ENCODE assay signal across 11 cellular contexts in genomic region chr3:49690856-49691255, GRCh38. TPM values are rescaled to one million over a fixed set of nuclear protein-coding genes. Genes with fewer than 3 reads are reported as not detected.
A peak's percentile ranks its signal among the peaks of the same experiment; 100 is the strongest.
DNase-seq lines count a peak whose midpoint lies in the region; ATAC-seq and TF ChIP-seq lines count a peak whose summit lies in the region.
"Not testable (repeated sequence)": the region's sequence is repeated elsewhere in the genome, so short reads cannot be mapped to it uniquely, and the experiment has no call there.
"Had no signal": no experiment of that assay in that cellular context is flagged by ENCODE, and none has a peak within 500 bp of the region (broad histone marks: within the 10 kb centered on the region; RNA-seq: fewer than 3 reads in every experiment).

No MANE protein-coding gene starts in this region.

- H3K27me3 ChIP-seq in CD4-positive, alpha-beta memory T cell (ENCODE audit: insufficient read depth, low read length); hepatocyte; neural cell (ENCODE audit: insufficient read depth, low read depth, low read length): not testable (repeated sequence)

- H3K4me2 ChIP-seq in hepatocyte, result peak overlapping the region; percentile 93
- H3K4me2 ChIP-seq in neural cell (ENCODE audit: low read length), result not testable (repeated sequence)

- H3K27me3 Mint-ChIP-seq in CD4-positive, alpha-beta memory T cell; IgD-negative memory B cell; T-helper 17 cell; activated T-cell treated with anti-CD3 and anti-CD28 coated beads, Interleukin-2, amount 50 U/mL, for 72 hours (ENCODE audit: low read depth); stimulated activated naive CD8-positive, alpha-beta T cell treated with anti-CD3 and anti-CD28 coated beads, Interleukin-15, Interleukin-2, amounts not matched to agents 100 ng/mL and 50 ng/mL, for 24 hours: not testable (repeated sequence)
- H3K27me3 Mint-ChIP-seq in brain, result peaks cover 33% of the 10 kb centered on the region

- intact Hi-C loops in CD4-positive, alpha-beta memory T cell (cut with micrococcal nuclease), result not testable (repeated sequence)

- H3K27ac ChIP-seq in CD4-positive, alpha-beta memory T cell (ENCODE audit: low read depth, low read length); hepatocyte; neural cell (ENCODE audit: low read length): not testable (repeated sequence)

- peaks cover 45% of the 10 kb centered on the region for H3K79me2 ChIP-seq in hepatocyte
- H3K79me2 ChIP-seq in neural cell (replicated peaks; ENCODE audit: insufficient read depth, low read length), result not testable (repeated sequence)

- H3K9me3 Mint-ChIP-seq in CD4-positive, alpha-beta memory T cell; IgD-negative memory B cell; activated T-cell treated with anti-CD3 and anti-CD28 coated beads, Interleukin-2, amount 50 U/mL, for 72 hours; brain; stimulated activated naive CD8-positive, alpha-beta T cell treated with anti-CD3 and anti-CD28 coated beads, Interleukin-15, Interleukin-2, amounts not matched to agents 100 ng/mL and 50 ng/mL, for 24 hours: not testable (repeated sequence)

- not testable (repeated sequence) for TF ChIP-seq CTCF in brain (conservative IDR thresholded peaks at IDR 0.05); hepatocyte (IDR thresholded peaks at IDR 0.05; ENCODE audit: poor library complexity); neural cell (IDR thresholded peaks at IDR 0.05; ENCODE audit: poor library complexity, severe bottlenecking)

- not testable (repeated sequence) for H4K20me1 ChIP-seq in hepatocyte (ENCODE audit: insufficient read depth, poor library complexity, severe bottlenecking); neural cell (ENCODE audit: insufficient read depth)

- H3K4me3 ChIP-seq in CD4-positive, alpha-beta memory T cell (ENCODE audit: low read length in 2 of 2); hepatocyte: not testable (repeated sequence)
- peak overlapping the region; percentile 86 for H3K4me3 ChIP-seq in neural cell (ENCODE audit: low read length)

- H3K4me3 Mint-ChIP-seq in CD4-positive, alpha-beta memory T cell, result peak overlapping the region; percentile 90 to 99 (median 96)
- H3K4me3 Mint-ChIP-seq in IgD-negative memory B cell (peak overlapping the region; percentile 1 to 99 (median 70)), T-helper 17 cell (peak overlapping the region; percentile 98), brain (peak overlapping the region; percentile 96 to 99 (median 98))
- H3K4me3 Mint-ChIP-seq in activated T-cell treated with anti-CD3 and anti-CD28 coated beads, Interleukin-2, amount 50 U/mL, for 72 hours, result peak overlapping the region; percentile 98 to 99
- peak overlapping the region; percentile 96 for H3K4me3 Mint-ChIP-seq in stimulated activated naive CD8-positive, alpha-beta T cell treated with anti-CD3 and anti-CD28 coated beads, Interleukin-15, Interleukin-2, amounts not matched to agents 100 ng/mL and 50 ng/mL, for 24 hours

- POLR2A ChIA-PET in CD4-positive, alpha-beta memory T cell (lab: Charles Lee; ENCODE audit: partially characterized antibody), result not testable (repeated sequence)

- not testable (repeated sequence) for TF ChIP-seq EP300 in neural cell (conservative IDR thresholded peaks at IDR 0.05; ENCODE audit: poor library complexity, severe bottlenecking)

- 92% methylated on average over 3 of the region's 3 CpGs for WGBS in hepatocyte (ENCODE audit: low lambda C conversion rate, missing lambda C conversion rate)

- not testable (repeated sequence) for H3F3A ChIP-seq in neural cell (ENCODE audit: insufficient read depth, low read length, poor library complexity, severe bottlenecking)

- not testable (repeated sequence) for H3K36me3 Mint-ChIP-seq in CD4-positive, alpha-beta memory T cell; IgD-negative memory B cell; T-helper 17 cell (ENCODE audit: low read depth); activated T-cell treated with anti-CD3 and anti-CD28 coated beads, Interleukin-2, amount 50 U/mL, for 72 hours (ENCODE audit: insufficient read depth in 2 of 2); brain; stimulated activated naive CD8-positive, alpha-beta T cell treated with anti-CD3 and anti-CD28 coated beads, Interleukin-15, Interleukin-2, amounts not matched to agents 100 ng/mL and 50 ng/mL, for 24 hours (ENCODE audit: low read depth)

- not testable (repeated sequence) for H3K36me3 ChIP-seq in CD4-positive, alpha-beta memory T cell (ENCODE audit: insufficient read depth, low read length); hepatocyte (replicated peaks; ENCODE audit: insufficient read depth, low read depth); neural cell (ENCODE audit: insufficient read depth, low read length)

- not testable (repeated sequence) for H2AFZ ChIP-seq in hepatocyte; neural cell (ENCODE audit: low read depth, low read length)

- peaks cover 16 to 52% (median 35%) of the 10 kb centered on the region in 4 donors for H3K4me1 Mint-ChIP-seq in CD4-positive, alpha-beta memory T cell
- H3K4me1 Mint-ChIP-seq in IgD-negative memory B cell, result peaks cover 12 to 22% (median 17%) of the 10 kb centered on the region in 3 donors
- peaks cover 24% of the 10 kb centered on the region for H3K4me1 Mint-ChIP-seq in T-helper 17 cell
- H3K4me1 Mint-ChIP-seq in activated T-cell treated with anti-CD3 and anti-CD28 coated beads, Interleukin-2, amount 50 U/mL, for 72 hours (ENCODE audit: low read depth), result peaks cover 32% of the 10 kb centered on the region
- peaks cover 48% of the 10 kb centered on the region for H3K4me1 Mint-ChIP-seq in brain
- peaks cover 45% of the 10 kb centered on the region for H3K4me1 Mint-ChIP-seq in stimulated activated naive CD8-positive, alpha-beta T cell treated with anti-CD3 and anti-CD28 coated beads, Interleukin-15, Interleukin-2, amounts not matched to agents 100 ng/mL and 50 ng/mL, for 24 hours (ENCODE audit: low read depth)

- CTCF ChIA-PET in CD4-positive, alpha-beta memory T cell (lab: Charles Lee; ENCODE audit: partially characterized antibody), result not testable (repeated sequence)

- H3K27ac Mint-ChIP-seq in CD4-positive, alpha-beta memory T cell, result peak overlapping the region in 4 of 7 donors; percentile 29 to 96 (median 48)
- H3K27ac Mint-ChIP-seq in IgD-negative memory B cell, result peak overlapping the region in 1 of 3 donors; percentile 96
- H3K27ac Mint-ChIP-seq in T-helper 17 cell; activated T-cell treated with anti-CD3 and anti-CD28 coated beads, Interleukin-2, amount 50 U/mL, for 72 hours: not testable (repeated sequence)
- H3K27ac Mint-ChIP-seq in brain, result peak overlapping the region in 1 of 5 experiments; percentile 99
- peak overlapping the region; percentile 95 for H3K27ac Mint-ChIP-seq in stimulated activated naive CD8-positive, alpha-beta T cell treated with anti-CD3 and anti-CD28 coated beads, Interleukin-15, Interleukin-2, amounts not matched to agents 100 ng/mL and 50 ng/mL, for 24 hours

- not testable (repeated sequence) for ATAC-seq in T-helper 17 cell; activated T-cell treated with anti-CD3 and anti-CD28 coated beads, Interleukin-2, amount 50 U/mL, for 72 hours (replicated peaks in 1 of 2)

- not testable (repeated sequence) for DNase-seq in CD4-positive, alpha-beta memory T cell; T-helper 17 cell; activated T-cell treated with anti-CD3 and anti-CD28 coated beads, Interleukin-2, amount 50 U/mL, for 72 hours; hepatocyte (ENCODE audit: low spot score)

- not testable (repeated sequence) for H3K9ac ChIP-seq in neural cell (ENCODE audit: low read length)

- H3K9me3 ChIP-seq in CD4-positive, alpha-beta memory T cell (ENCODE audit: control insufficient read depth in 1 of 2, low read length in 2 of 2); T-helper 17 cell (ENCODE audit: control insufficient read depth, low read length, poor library complexity, severe bottlenecking); hepatocyte (ENCODE audit: low read depth); neural cell (ENCODE audit: low read length): not testable (repeated sequence)

- not testable (repeated sequence) for H3K9me2 ChIP-seq in hepatocyte (replicated peaks; ENCODE audit: insufficient read depth); neural cell (ENCODE audit: insufficient read depth, low read length)

- TF ChIP-seq RAD21 in neural cell (conservative IDR thresholded peaks at IDR 0.05), result not testable (repeated sequence)

- peaks cover 27% of the 10 kb centered on the region for H3K4me1 ChIP-seq in CD4-positive, alpha-beta memory T cell (ENCODE audit: insufficient read depth, low read length)
- H3K4me1 ChIP-seq in hepatocyte (ENCODE audit: insufficient read depth), result not testable (repeated sequence)

RNA-seq across cellular contexts. Expression of gene RNF123, which starts 1.5 kb away (rescaled TPM):
- total RNA-seq in CD4-positive, alpha-beta memory T cell, result 10 to 100 TPM; 69.7 to 74.7 TPM
- polyA plus RNA-seq in CD4-positive, alpha-beta memory T cell, result 10 to 100 TPM in 1 of 2 donors, 1 to 10 TPM in 1; 3.1 to 25.0 TPM
- polyA plus RNA-seq in IgD-negative memory B cell (19.7 TPM), brain (ENCODE audit: insufficient read depth, low read depth, low replicate concordance) (33.9 TPM), hepatocyte (34.6 and 39.1 TPM in 2 replicates), neural cell (27.4 and 32.0 TPM in 2 replicates)
- total RNA-seq in T-helper 17 cell (10 to 100 TPM; 37.7 to 45.1 TPM), hepatocyte (27.7 and 32.1 TPM in 2 replicates)
- total RNA-seq in activated T-cell treated with anti-CD3 and anti-CD28 coated beads, Interleukin-2, amount 50 U/mL, for 72 hours, result 10 to 100 TPM; 35.1 to 35.2 TPM
- polyA minus RNA-seq in neural cell, result 29.8 and 37.0 TPM in 2 replicates

RNA-seq across cellular contexts. Expression of gene MST1, which starts 1.6 kb away (rescaled TPM):
- 10 to 100 TPM in 1 of 2 experiments, 1 to 10 TPM in 1; 6.3 to 10.2 TPM for total RNA-seq in CD4-positive, alpha-beta memory T cell
- under 1 TPM in 1 of 2 donors, not detected in 1; 0.94 TPM for polyA plus RNA-seq in CD4-positive, alpha-beta memory T cell
- polyA plus RNA-seq in IgD-negative memory B cell (1.3 TPM), brain (ENCODE audit: insufficient read depth, low read depth, low replicate concordance) (2.2 TPM), hepatocyte (137 and 158 TPM in 2 replicates), neural cell (62.5 and 64.0 TPM in 2 replicates)
- total RNA-seq in T-helper 17 cell (10 to 100 TPM in 1 of 2 donors, 1 to 10 TPM in 1; 7.5 to 11.3 TPM), hepatocyte (90.3 and 116 TPM in 2 replicates)
- total RNA-seq in activated T-cell treated with anti-CD3 and anti-CD28 coated beads, Interleukin-2, amount 50 U/mL, for 72 hours, result 10 to 100 TPM; 27.9 to 29.8 TPM
- 8.8 and 9.6 TPM in 2 replicates for polyA minus RNA-seq in neural cell

RNA-seq across cellular contexts. Expression of gene APEH, which starts 16.7 kb away (rescaled TPM):
- 100 to 1,000 TPM; 130 to 136 TPM for total RNA-seq in CD4-positive, alpha-beta memory T cell
- polyA plus RNA-seq in CD4-positive, alpha-beta memory T cell, result 100 to 1,000 TPM; 100 to 140 TPM
- polyA plus RNA-seq in IgD-negative memory B cell (84.5 TPM), brain (ENCODE audit: insufficient read depth, low read depth, low replicate concordance) (74.0 TPM), hepatocyte (138 and 148 TPM in 2 replicates), neural cell (98.4 and 119 TPM in 2 replicates)
- total RNA-seq in T-helper 17 cell (10 to 100 TPM; 61.2 to 71.0 TPM), hepatocyte (120 and 125 TPM in 2 replicates)
- total RNA-seq in activated T-cell treated with anti-CD3 and anti-CD28 coated beads, Interleukin-2, amount 50 U/mL, for 72 hours, result 100 to 1,000 TPM in 1 of 2 donors, 10 to 100 TPM in 1; 82.7 to 108 TPM
- 84.9 and 93.7 TPM in 2 replicates for polyA minus RNA-seq in neural cell

RNA-seq across cellular contexts. Expression of gene AMIGO3, which starts 28.6 kb away (rescaled TPM):
- not detected for total RNA-seq in CD4-positive, alpha-beta memory T cell
- not detected for polyA plus RNA-seq in CD4-positive, alpha-beta memory T cell
- polyA plus RNA-seq in IgD-negative memory B cell (1.5 TPM), brain (ENCODE audit: insufficient read depth, low read depth, low replicate concordance) (2.0 TPM), hepatocyte (1.7 and 2.4 TPM in 2 replicates), neural cell (4.0 and 8.0 TPM in 2 replicates)
- total RNA-seq in T-helper 17 cell (under 1 TPM in 1 of 2 donors, not detected in 1; 0.99 TPM), hepatocyte (0.57 and 0.76 TPM in 2 replicates)
- total RNA-seq in activated T-cell treated with anti-CD3 and anti-CD28 coated beads, Interleukin-2, amount 50 U/mL, for 72 hours, result under 1 TPM; 0.19 to 0.72 TPM
- 3.1 and 6.8 TPM in 2 replicates for polyA minus RNA-seq in neural cell
- total RNA-seq: pancreas, Right ventricle myocardium superior, urinary bladder had no signal

RNA-seq across cellular contexts. Expression of gene GMPPB, which starts 32.9 kb away (rescaled TPM):
- 10 to 100 TPM; 59.5 to 61.3 TPM for total RNA-seq in CD4-positive, alpha-beta memory T cell
- 10 to 100 TPM; 22.2 to 24.0 TPM for polyA plus RNA-seq in CD4-positive, alpha-beta memory T cell
- polyA plus RNA-seq in IgD-negative memory B cell, result 27.5 TPM
- total RNA-seq in T-helper 17 cell, result 10 to 100 TPM; 42.9 to 61.9 TPM
- 10 to 100 TPM; 22.3 to 33.4 TPM for total RNA-seq in activated T-cell treated with anti-CD3 and anti-CD28 coated beads, Interleukin-2, amount 50 U/mL, for 72 hours
- 10.8 TPM for polyA plus RNA-seq in brain (ENCODE audit: insufficient read depth, low read depth, low replicate concordance)
- 24.3 and 31.5 TPM in 2 replicates for total RNA-seq in hepatocyte
- 41.0 and 48.7 TPM in 2 replicates for polyA plus RNA-seq in hepatocyte
- 20.0 and 20.8 TPM in 2 replicates for polyA plus RNA-seq in neural cell
- polyA minus RNA-seq in neural cell, result 15.5 and 20.0 TPM in 2 replicates

Comparison
In these comparisons a context has a peak if more than half of its experiments do, and no peak if none do; other contexts are left out.
1. RNA of gene MST1, which starts 1.6 kb away (polyA plus RNA-seq): 137 to 158 TPM in hepatocyte and 62.5 to 64.0 TPM in neural cell; 2.2 TPM in brain (single experiment), 1.3 TPM in IgD-negative memory B cell (single experiment) and 0.94 TPM in CD4-positive, alpha-beta memory T cell; every median in the first group is over 10 times any median in the second.
2. Peak in every context shown above with its lines, with median percentiles within 50 percentile points of each other: H3K4me3 Mint-ChIP-seq.